ENCODE assay signal across 16 cellular contexts in genomic region chr5:174283176-174283575, GRCh38.
DNase-seq lines count a peak whose midpoint lies in the region; ATAC-seq, FAIRE-seq and TF ChIP-seq lines count a peak whose summit lies in the region.
"Had no signal": no experiment of that assay in that cellular context is flagged by ENCODE, and none has a peak within 500 bp of the region (broad histone marks: within the 10 kb centered on the region; RNA-seq: fewer than 3 reads in every experiment).

No MANE protein-coding gene starts in this region.

- TF ChIP-seq POLR2A in GM12892 (IDR thresholded peaks at IDR 0.05; ENCODE audit: low read depth, low read length) (no peak), tibial nerve (IDR thresholded peaks at IDR 0.05) (no peak)

- no peaks in the 10 kb centered on the region for H3K4me1 ChIP-seq in tibial nerve
- H3K4me1 ChIP-seq: A549, BE2C had no signal

- ATAC-seq in HG02798 (IDR thresholded peaks at IDR 0.05; ENCODE audit: poor library complexity, unreplicated experiment), result no peak
- ATAC-seq: A549 had no signal

- DNase-seq in DMS153 treated with DMSO at 0.1 percent for 48 hours (lab: John Stamatoyannopoulos, UW; ENCODE audit: unreplicated experiment) (peak; percentile 1), GM12892 (ENCODE audit: insufficient read length) (no peak), NCI-H774 (lab: John Stamatoyannopoulos, UW) (peak; percentile 2), islet precursor cell (peak; percentile 14), tibial nerve (ENCODE audit: low spot score in 2 of 2) (no peak)
- no peak for DNase-seq in activated T-cell treated with anti-CD3 and anti-CD28 coated beads, Interleukin-2, amount 50 U/mL, for 1 hour
- DNase-seq: BE2C; CD4-positive, alpha-beta memory T cell; DND-41; GF-D8; GM23248 had no signal

- H3K4me3 ChIP-seq in tibial nerve, result no peak overlapping the region
- H3K4me3 ChIP-seq: A549, GM23248 had no signal

- no peaks in the 10 kb centered on the region for H3K9me3 ChIP-seq in tibial nerve
- H3K9me3 ChIP-seq: A549, BE2C had no signal

- H3K27ac ChIP-seq in tibial nerve, result no peak overlapping the region
- H3K27ac ChIP-seq: A549, C4-2B, GM23248 had no signal

- TF ChIP-seq CTCF in tibial nerve (IDR thresholded peaks at IDR 0.05), result no peak

- 86 to 90% methylated on average over 8 of the region's 8 CpGs for WGBS in tibial nerve, 2 donors

- H3K27me3 ChIP-seq in tibial nerve, result no peaks in the 10 kb centered on the region
- H3K27me3 ChIP-seq: BE2C had no signal

- FAIRE-seq in GM12892 (lab: Jason Lieb, UNC), result peak; percentile 70
- FAIRE-seq: A549, GM18507, H54 had no signal

- no peak for TF ChIP-seq EP300 in tibial nerve (IDR thresholded peaks at IDR 0.05)

- no peaks in the 10 kb centered on the region for H3K36me3 ChIP-seq in tibial nerve
- H3K36me3 ChIP-seq: BE2C had no signal

Comparison
In these comparisons a context has a peak if more than half of its experiments do, and no peak if none do; other contexts are left out.
1. DNase-seq: peak in DMS153 treated with DMSO at 0.1 percent for 48 hours (single experiment), NCI-H774 (single experiment) and islet precursor cell (single experiment); none in GM12892 (single experiment), activated T-cell treated with anti-CD3 and anti-CD28 coated beads, Interleukin-2, amount 50 U/mL, for 1 hour (single experiment) and tibial nerve (0 of 2).